ENCODE assay signal across 1 cellular context in genomic region chr12:53938276-53939140, GRCh38.
TF ChIP-seq lines count a peak whose summit lies in the region.

TSS of gene HOXC13 (plus strand) at chr12:53938831. CDS start at chr12:53938907, 76 bp downstream.

TF ChIP-seq in K562, 482 proteins besides CTCF, POLR2A, EP300 and RAD21 (continued from another document):
- no peak for TF ChIP-seq GTF3C2 (IDR thresholded peaks at IDR 0.05; ENCODE audit: borderline replicate concordance, extremely low read depth, insufficient read length)
- TF ChIP-seq ZFP91 (CRISPR knock-in tag; IDR thresholded peaks at IDR 0.05) = peak; percentile 88
- TF ChIP-seq KDM1A (IDR thresholded peaks at IDR 0.05) = peak in 1 of 2 experiments; percentile 70; a peak in 1 of 4 replicates
- peak; percentile 100 for TF ChIP-seq RAD51 (IDR thresholded peaks at IDR 0.05; ENCODE audit: borderline replicate concordance, low read depth)
- TF ChIP-seq ZNF444 (CRISPR knock-in tag; IDR thresholded peaks at IDR 0.05) = peak; percentile 49; the same call in 1 of the 2 replicates
- TF ChIP-seq VEZF1 (CRISPR knock-in tag; IDR thresholded peaks at IDR 0.05) = peak; percentile 84
- TF ChIP-seq HDAC1 (IDR thresholded peaks at IDR 0.05) = no peak
- no peak for TF ChIP-seq HDAC2 (IDR thresholded peaks at IDR 0.05)
- peak; percentile 98 for TF ChIP-seq USF1 (CRISPR knock-in tag; IDR thresholded peaks at IDR 0.05)
- peak; percentile 47; the same call in 1 of the 2 replicates for TF ChIP-seq ATF7 (IDR thresholded peaks at IDR 0.05)
- TF ChIP-seq SPI1 (IDR thresholded peaks at IDR 0.05; ENCODE audit: borderline replicate concordance, low read depth, low read length) = 0 out of 2 replicates have a peak, but pooled peaks have one; percentile 29
- peak; percentile 64 for TF ChIP-seq MEIS2 (IDR thresholded peaks at IDR 0.05; ENCODE audit: partially characterized antibody)
- peak; percentile 84 for TF ChIP-seq PKNOX1 (IDR thresholded peaks at IDR 0.05)
- TF ChIP-seq MGA (IDR thresholded peaks at IDR 0.05) = peak; percentile 85
- TF ChIP-seq BHLHE40 (IDR thresholded peaks at IDR 0.05; ENCODE audit: low read length) = peak; percentile 97
- TF ChIP-seq JUND (IDR thresholded peaks at IDR 0.05; ENCODE audit: borderline replicate concordance, low read depth, low read length) = no peak
- no peak for TF ChIP-seq JUND (tag; IDR thresholded peaks at IDR 0.05; ENCODE audit: borderline replicate concordance, low read depth, low read length)
- peak; percentile 59; the same call in 1 of the 2 replicates for TF ChIP-seq SP1 (CRISPR knock-in tag; IDR thresholded peaks at IDR 0.05)
- no peak for TF ChIP-seq MYBL2 (IDR thresholded peaks at IDR 0.05; ENCODE audit: low read depth)
- no peak for TF ChIP-seq MYBL2 (CRISPR knock-in tag; IDR thresholded peaks at IDR 0.05; ENCODE audit: borderline replicate concordance)
- TF ChIP-seq NRF1 (conservative IDR thresholded peaks at IDR 0.05 in 1 of 2, IDR thresholded peaks at IDR 0.05 in 1 of 2) = peak; percentile 87 to 89
- peak; percentile 100 for TF ChIP-seq USF2 (CRISPR knock-in tag; IDR thresholded peaks at IDR 0.05)
- no peak for TF ChIP-seq SAFB2 (IDR thresholded peaks at IDR 0.05; ENCODE audit: borderline replicate concordance, low read depth, low read length, severe bottlenecking)
- no peak for TF ChIP-seq SP2 (IDR thresholded peaks at IDR 0.05; ENCODE audit: extremely low read depth, low read depth, low read length, poor library complexity, severe bottlenecking)
- TF ChIP-seq L3MBTL2 (IDR thresholded peaks at IDR 0.05) = peak; percentile 86
- peak in 1 of 2 experiments; percentile 41; a peak in 1 of 4 replicates for TF ChIP-seq SIN3A (IDR thresholded peaks at IDR 0.05; ENCODE audit: borderline replicate concordance in 2 of 2, control insufficient read depth in 1 of 2, low read depth in 2 of 2, low read length in 2 of 2)
- peak; percentile 96 for TF ChIP-seq TOE1 (IDR thresholded peaks at IDR 0.05; ENCODE audit: borderline replicate concordance)
- no peak for TF ChIP-seq TOE1 (CRISPR knock-in tag; IDR thresholded peaks at IDR 0.05; ENCODE audit: borderline replicate concordance, low read depth)
- peak; percentile 65 for TF ChIP-seq MYC (IDR thresholded peaks at IDR 0.05; ENCODE audit: low read depth, low read length)
- 0 out of 2 replicates have a peak, but pooled peaks have one; percentile 47 for TF ChIP-seq MYC (CRISPR knock-in tag; IDR thresholded peaks at IDR 0.05; ENCODE audit: borderline replicate concordance, low read depth)
- TF ChIP-seq E2F6 (IDR thresholded peaks at IDR 0.05; ENCODE audit: borderline replicate concordance in 1 of 2, extremely low read depth in 1 of 2, insufficient read depth in 1 of 2, insufficient read length in 1 of 2, low read depth in 1 of 2, low read length in 1 of 2, poor library complexity in 1 of 2, severe bottlenecking in 1 of 2) = peak; percentile 85 to 97
- peak in 1 of 2 experiments; percentile 49; a peak in 1 of 4 replicates for TF ChIP-seq FOXK2 (conservative IDR thresholded peaks at IDR 0.05 in 1 of 2, IDR thresholded peaks at IDR 0.05 in 1 of 2; ENCODE audit: low read depth in 2 of 2)
